ENCODE assay signal across 14 cellular contexts in genomic region chr17:40820228-40820838, GRCh38. TPM values are rescaled to one million over a fixed set of nuclear protein-coding genes. Genes with fewer than 3 reads are reported as not detected.
DNase-seq lines count a peak whose midpoint lies in the region; ATAC-seq and TF ChIP-seq lines count a peak whose summit lies in the region.
"Had no signal": no experiment of that assay in that cellular context is flagged by ENCODE, and none has a peak within 500 bp of the region (broad histone marks: within the 10 kb centered on the region; RNA-seq: fewer than 3 reads in every experiment).

No MANE protein-coding gene starts in this region.

- TF ChIP-seq CTCF in A673 (conservative IDR thresholded peaks at IDR 0.05; ENCODE audit: low read depth, low read length) (no peak), GM12865 (IDR thresholded peaks at IDR 0.05; ENCODE audit: insufficient read depth, low read depth, low read length, missing control alignments) (no peak)

- peak overlapping the region; percentile 64 for H3K4me3 ChIP-seq in A673 (ENCODE audit: low read depth, low read length, poor library complexity, severe bottlenecking)
- H3K4me3 ChIP-seq in GM12865 (ENCODE audit: low read depth, low read length), result no peak overlapping the region
- H3K4me3 ChIP-seq in mesodermal cell (ENCODE audit: extremely low read depth, insufficient read depth, low read length, poor library complexity, severe bottlenecking), result peak overlapping the region; percentile 58

- peaks cover 42% of the 10 kb centered on the region for H3K4me1 Mint-ChIP-seq in activated CD4-positive, alpha-beta memory T cell treated with anti-CD3 and anti-CD28 coated beads, Interleukin-2, amount 10 ng/mL, durations not matched to agents 7 days and 5 days

- no peak overlapping the region for H3K27ac Mint-ChIP-seq in activated CD4-positive, alpha-beta memory T cell treated with anti-CD3 and anti-CD28 coated beads, Interleukin-2, amount 10 ng/mL, durations not matched to agents 7 days and 5 days

- intact Hi-C loops in A673 (cut with micrococcal nuclease; ENCODE audit: unreplicated experiment), result no loop called here

- H3K4me1 ChIP-seq in A673 (ENCODE audit: insufficient read depth, low read length, poor library complexity, severe bottlenecking) (no peaks in the 10 kb centered on the region), mesodermal cell (ENCODE audit: control insufficient read depth, insufficient read depth, low read length, poor library complexity, severe bottlenecking) (no peaks in the 10 kb centered on the region)

- BruUV-seq in A673 (replicated peaks; lab: Mats Ljungman, UMichigan), result no TSS peak

- ATAC-seq in HG03460 (IDR thresholded peaks at IDR 0.05; ENCODE audit: unreplicated experiment) (no peak), GM21723 (IDR thresholded peaks at IDR 0.05; ENCODE audit: unreplicated experiment) (no peak)
- ATAC-seq: activated naive CD4-positive, alpha-beta T cell treated with anti-CD3 and anti-CD28 coated beads, Interleukin-2, amount 50 U/mL, for 72 hours had no signal

- 93 to 97% methylated on average over 4 of the region's 9 CpGs for whole genome bisulfite sequencing in mesodermal cell (ENCODE audit: insufficient coverage in 2 of 2), 2 experiments

- no peak for DNase-seq in A673 (ENCODE audit: low spot score)
- peak; percentile 5 for DNase-seq in GM12865 (ENCODE audit: low read depth)
- DNase-seq in activated CD4-positive, alpha-beta memory T cell treated with anti-CD3 and anti-CD28 coated beads, Interleukin-2, amount 10 ng/mL, durations not matched to agents 7 days and 5 days, result no peak
- DNase-seq in Ammon's horn (ENCODE audit: low spot score), result no peak
- no peak for DNase-seq in amygdala (lab: John Stamatoyannopoulos, UW)
- DNase-seq: kidney glomerular epithelial cell had no signal

- no peaks in the 10 kb centered on the region for H3K27me3 ChIP-seq in A673 (replicated peaks; ENCODE audit: insufficient read depth, low read depth, low read length, poor library complexity)

- CTCF ChIA-PET in A673 (lab: Charles Lee), result no interaction called here
- CTCF ChIA-PET in activated CD4-positive, alpha-beta memory T cell treated with anti-CD3 and anti-CD28 coated beads, Interleukin-2, amount 10 ng/mL, durations not matched to agents 7 days and 5 days (lab: Charles Lee), result interaction anchor here (1.0 kb wide), 2 partner anchors 828 to 868 kb away, joined by 3 to 4 read pairs; no protein-coding TSS in a partner anchor

- H3K36me3 ChIP-seq in A673 (ENCODE audit: insufficient read depth, low read length, poor library complexity, severe bottlenecking), result peaks cover 3% of the 10 kb centered on the region
- H3K36me3 ChIP-seq in mesodermal cell (ENCODE audit: control insufficient read depth, insufficient read depth, low read length), result peaks cover 10% of the 10 kb centered on the region

- H3K4me3 Mint-ChIP-seq in activated CD4-positive, alpha-beta memory T cell treated with anti-CD3 and anti-CD28 coated beads, Interleukin-2, amount 10 ng/mL, durations not matched to agents 7 days and 5 days, result peak overlapping the region; percentile 30

- peaks cover 24% of the 10 kb centered on the region for H3K36me3 Mint-ChIP-seq in activated CD4-positive, alpha-beta memory T cell treated with anti-CD3 and anti-CD28 coated beads, Interleukin-2, amount 10 ng/mL, durations not matched to agents 7 days and 5 days (ENCODE audit: low read depth)

- H3K27me3 Mint-ChIP-seq in activated CD4-positive, alpha-beta memory T cell treated with anti-CD3 and anti-CD28 coated beads, Interleukin-2, amount 10 ng/mL, durations not matched to agents 7 days and 5 days, result no peaks in the 10 kb centered on the region

- POLR2A ChIA-PET in A673 (lab: Charles Lee; ENCODE audit: low non-redundant PET), result no interaction called here
- POLR2A ChIA-PET in activated CD4-positive, alpha-beta memory T cell treated with anti-CD3 and anti-CD28 coated beads, Interleukin-2, amount 10 ng/mL, durations not matched to agents 7 days and 5 days (lab: Charles Lee), result interaction anchor here (2.6 kb wide), 1 partner anchor 173 kb away, joined by 19 read pairs; the partner anchor contains the start of gene SMARCE1

- no peaks in the 10 kb centered on the region for H3K9me3 Mint-ChIP-seq in activated CD4-positive, alpha-beta memory T cell treated with anti-CD3 and anti-CD28 coated beads, Interleukin-2, amount 10 ng/mL, durations not matched to agents 7 days and 5 days

- H3K27ac ChIP-seq in A673 (ENCODE audit: low read depth, low read length, poor library complexity, severe bottlenecking), result peak overlapping the region; percentile 87
- no peak overlapping the region for H3K27ac ChIP-seq in mesodermal cell (ENCODE audit: low read depth, low read length, severe bottlenecking)

- H3K9me3 ChIP-seq in A673 (ENCODE audit: low read depth, low read length, poor library complexity, severe bottlenecking) (no peaks in the 10 kb centered on the region), mesodermal cell (ENCODE audit: control insufficient read depth, low read length) (no peaks in the 10 kb centered on the region)

RNA-seq across cellular contexts. Expression of gene KRT10, which starts 2.1 kb away (rescaled TPM):
- 35.0 and 36.2 TPM in 2 replicates for total RNA-seq in A673 (2021)
- total RNA-seq in activated CD4-positive, alpha-beta memory T cell treated with anti-CD3 and anti-CD28 coated beads, Interleukin-2, amount 10 ng/mL, durations not matched to agents 7 days and 5 days, result 10 to 100 TPM; 20.7 to 22.0 TPM
- polyA plus RNA-seq in mesodermal cell (2013, experiment 1 of 2), result 95.4 TPM
- polyA plus RNA-seq in mesodermal cell (2013, experiment 2 of 2), result 101 TPM

RNA-seq across cellular contexts. Expression of gene KRT28, which starts 20.6 kb away (rescaled TPM):
- total RNA-seq in A673 (2021), result not detected in 2 replicates
- total RNA-seq in activated CD4-positive, alpha-beta memory T cell treated with anti-CD3 and anti-CD28 coated beads, Interleukin-2, amount 10 ng/mL, durations not matched to agents 7 days and 5 days, result not detected
- polyA plus RNA-seq in mesodermal cell (2013, experiment 1 of 2), result not detected
- not detected for polyA plus RNA-seq in mesodermal cell (2013, experiment 2 of 2)
- total RNA-seq: activated naive CD4-positive, alpha-beta T cell treated with anti-CD3 and anti-CD28 coated beads, Interleukin-2, amount 50 U/mL, for 72 hours; LHCN-M2; renal cortical epithelial cell; T-helper 2 cell treated with Interferon-gamma antibody and Interleukin-4, amounts not matched to agents 100 ng/mL and 5 ng/mL, for 36 hours had no signal
- polyA plus RNA-seq: esophagus had no signal

RNA-seq across cellular contexts. Expression of gene KRT27, which starts 38.0 kb away (rescaled TPM):
- not detected in 2 replicates for total RNA-seq in A673 (2021)
- total RNA-seq in activated CD4-positive, alpha-beta memory T cell treated with anti-CD3 and anti-CD28 coated beads, Interleukin-2, amount 10 ng/mL, durations not matched to agents 7 days and 5 days, result not detected
- polyA plus RNA-seq in mesodermal cell (2013, experiment 1 of 2), result not detected
- polyA plus RNA-seq in mesodermal cell (2013, experiment 2 of 2), result not detected
- total RNA-seq: activated naive CD4-positive, alpha-beta T cell treated with anti-CD3 and anti-CD28 coated beads, Interleukin-2, amount 50 U/mL, for 72 hours; LHCN-M2; renal cortical epithelial cell; T-helper 2 cell treated with Interferon-gamma antibody and Interleukin-4, amounts not matched to agents 100 ng/mL and 5 ng/mL, for 36 hours had no signal

RNA-seq across cellular contexts. Expression of gene KRT12, which starts 46.7 kb away (rescaled TPM):
- not detected in 2 replicates for total RNA-seq in A673 (2021)
- total RNA-seq in activated CD4-positive, alpha-beta memory T cell treated with anti-CD3 and anti-CD28 coated beads, Interleukin-2, amount 10 ng/mL, durations not matched to agents 7 days and 5 days, result not detected
- polyA plus RNA-seq in mesodermal cell (2013, experiment 1 of 2), result not detected
- polyA plus RNA-seq in mesodermal cell (2013, experiment 2 of 2), result not detected
- total RNA-seq: activated naive CD4-positive, alpha-beta T cell treated with anti-CD3 and anti-CD28 coated beads, Interleukin-2, amount 50 U/mL, for 72 hours; LHCN-M2; renal cortical epithelial cell; T-helper 2 cell treated with Interferon-gamma antibody and Interleukin-4, amounts not matched to agents 100 ng/mL and 5 ng/mL, for 36 hours had no signal
- polyA plus RNA-seq: esophagus had no signal

RNA-seq across cellular contexts. Expression of gene KRT26, which starts 48.3 kb away (rescaled TPM):
- not detected in 2 replicates for total RNA-seq in A673 (2021)
- total RNA-seq in activated CD4-positive, alpha-beta memory T cell treated with anti-CD3 and anti-CD28 coated beads, Interleukin-2, amount 10 ng/mL, durations not matched to agents 7 days and 5 days, result not detected
- polyA plus RNA-seq in mesodermal cell (2013, experiment 1 of 2), result not detected
- polyA plus RNA-seq in mesodermal cell (2013, experiment 2 of 2), result not detected
- total RNA-seq: activated naive CD4-positive, alpha-beta T cell treated with anti-CD3 and anti-CD28 coated beads, Interleukin-2, amount 50 U/mL, for 72 hours; LHCN-M2; renal cortical epithelial cell; T-helper 2 cell treated with Interferon-gamma antibody and Interleukin-4, amounts not matched to agents 100 ng/mL and 5 ng/mL, for 36 hours had no signal
- polyA plus RNA-seq: esophagus had no signal
